In the genomic region with DNA sequence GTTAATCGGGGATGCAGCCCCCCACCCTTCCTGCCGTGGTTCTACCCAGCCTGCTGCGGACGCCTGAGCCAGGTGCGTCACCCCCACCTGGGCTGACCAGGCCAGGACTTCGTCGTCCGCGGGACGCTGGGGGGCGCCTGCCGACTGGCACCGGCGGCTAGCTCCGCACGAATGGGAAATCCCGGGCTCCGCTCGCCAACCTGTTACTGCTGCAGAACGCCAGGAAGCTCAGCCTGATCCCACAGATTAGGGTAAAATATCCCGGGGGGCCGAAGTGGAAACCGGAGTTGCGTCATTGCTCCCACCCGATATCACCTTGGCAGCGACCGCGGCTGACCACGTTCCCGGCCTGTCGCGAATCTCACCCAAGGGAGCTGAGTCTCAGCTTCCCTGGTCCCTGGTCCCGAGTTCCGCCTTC, we compare ENCODE assay signal across 1 cellular context.
TF ChIP-seq lines count a peak whose summit lies in the region.

No MANE protein-coding gene starts in this region.

TF ChIP-seq in GM12878, 131 proteins besides CTCF, POLR2A, EP300 and RAD21:
- TF ChIP-seq, protein P1, sequence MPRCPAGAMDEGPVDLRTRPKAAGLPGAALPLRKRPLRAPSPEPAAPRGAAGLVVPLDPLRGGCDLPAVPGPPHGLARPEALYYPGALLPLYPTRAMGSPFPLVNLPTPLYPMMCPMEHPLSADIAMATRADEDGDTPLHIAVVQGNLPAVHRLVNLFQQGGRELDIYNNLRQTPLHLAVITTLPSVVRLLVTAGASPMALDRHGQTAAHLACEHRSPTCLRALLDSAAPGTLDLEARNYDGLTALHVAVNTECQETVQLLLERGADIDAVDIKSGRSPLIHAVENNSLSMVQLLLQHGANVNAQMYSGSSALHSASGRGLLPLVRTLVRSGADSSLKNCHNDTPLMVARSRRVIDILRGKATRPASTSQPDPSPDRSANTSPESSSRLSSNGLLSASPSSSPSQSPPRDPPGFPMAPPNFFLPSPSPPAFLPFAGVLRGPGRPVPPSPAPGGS (IDR thresholded peaks at IDR 0.05; ENCODE audit: borderline replicate concordance, insufficient read depth, low read depth, low read length, poor library complexity, severe bottlenecking): no peak
- TF ChIP-seq TCF12 (IDR thresholded peaks at IDR 0.05; ENCODE audit: low read depth, low read length) (no peak), SUZ12 (IDR thresholded peaks at IDR 0.05; ENCODE audit: unreplicated experiment) (peak; percentile 69), GATAD2B (conservative IDR thresholded peaks at IDR 0.05; ENCODE audit: low read depth) (0 out of 2 replicates have a peak, but pooled peaks have one; percentile 1), SMC3 (IDR thresholded peaks at IDR 0.05; ENCODE audit: borderline replicate concordance, low read length) (peak; percentile 29; the same call in 1 of the 2 replicates), KLF5 (IDR thresholded peaks at IDR 0.05; ENCODE audit: partially characterized antibody) (no peak), ZNF384 (IDR thresholded peaks at IDR 0.05; ENCODE audit: borderline replicate concordance, low read depth, low read length) (no peak)
TF ChIP-seq in GM12878: peak in this region for 3.
